Comparison of ENCODE assay signal across 21 cellular contexts in genomic region chr5:83375049-83375710, GRCh38.
A peak's percentile ranks its signal among the peaks of the same experiment; 100 is the strongest.
DNase-seq lines count a peak whose midpoint lies in the region; ATAC-seq and TF ChIP-seq lines count a peak whose summit lies in the region.
"Had no signal": no experiment of that assay in that cellular context is flagged by ENCODE, and none has a peak within 500 bp of the region (broad histone marks: within the 10 kb centered on the region; RNA-seq: fewer than 3 reads in every experiment).

No MANE protein-coding gene starts in this region.

- H3K27me3 ChIP-seq in heart right ventricle (no peaks in the 10 kb centered on the region), psoas muscle (ENCODE audit: insufficient read depth in 3 of 3, low read length in 2 of 3) (no peaks in the 10 kb centered on the region), spleen (replicated peaks in 1 of 7) (no peaks in the 10 kb centered on the region)
- H3K27me3 ChIP-seq: neural progenitor cell had no signal

- H3K4me3 ChIP-seq in heart right ventricle: no peak overlapping the region
- H3K4me3 ChIP-seq in psoas muscle: no peak overlapping the region
- no peak overlapping the region for H3K4me3 ChIP-seq in spleen
- H3K4me3 ChIP-seq: neural progenitor cell had no signal

- no peak for TF ChIP-seq POLR2A in spleen (IDR thresholded peaks at IDR 0.05)

- peak in 1 of 8 donors; percentile 8 for ATAC-seq in heart right ventricle
- ATAC-seq in psoas muscle: no peak
- no peak for ATAC-seq in HG03175 (IDR thresholded peaks at IDR 0.05; ENCODE audit: unreplicated experiment)
- ATAC-seq: activated naive CD8-positive, alpha-beta T cell treated with anti-CD3 and anti-CD28 coated beads, Interleukin-2, amount 50 U/mL, for 24 hours; HCT116; PC-3; stimulated activated naive CD8-positive, alpha-beta T cell treated with anti-CD3 and anti-CD28 coated beads, Interleukin-15, amount 100 ng/mL, for 72 hours had no signal

- no peak overlapping the region for H3K4me3 Mint-ChIP-seq in chondrocyte (ENCODE audit: unreplicated experiment)
- H3K4me3 Mint-ChIP-seq: activated CD4-positive, alpha-beta memory T cell treated with anti-CD3 and anti-CD28 coated beads for 36 hours; activated naive CD8-positive, alpha-beta T cell treated with anti-CD3 and anti-CD28 coated beads, Interleukin-2, amount 50 U/mL, for 24 hours; central memory CD8-positive, alpha-beta T cell; neural progenitor cell; stimulated activated naive CD8-positive, alpha-beta T cell treated with anti-CD3 and anti-CD28 coated beads, Interleukin-15, amount 100 ng/mL, for 72 hours had no signal

- H3K36me3 Mint-ChIP-seq in chondrocyte (ENCODE audit: low read depth): no peaks in the 10 kb centered on the region
- H3K36me3 Mint-ChIP-seq: activated CD4-positive, alpha-beta memory T cell treated with anti-CD3 and anti-CD28 coated beads for 36 hours; neural progenitor cell had no signal

- H3K9me3 Mint-ChIP-seq in chondrocyte (ENCODE audit: low read depth): no peaks in the 10 kb centered on the region
- H3K9me3 Mint-ChIP-seq: activated CD4-positive, alpha-beta memory T cell treated with anti-CD3 and anti-CD28 coated beads for 36 hours; activated naive CD8-positive, alpha-beta T cell treated with anti-CD3 and anti-CD28 coated beads, Interleukin-2, amount 50 U/mL, for 24 hours; neural progenitor cell; stimulated activated naive CD8-positive, alpha-beta T cell treated with anti-CD3 and anti-CD28 coated beads, Interleukin-15, amount 100 ng/mL, for 72 hours had no signal

- no peaks in the 10 kb centered on the region for H3K36me3 ChIP-seq in heart right ventricle
- H3K36me3 ChIP-seq in psoas muscle (ENCODE audit: insufficient read depth in 1 of 2, low read depth in 1 of 2): no peaks in the 10 kb centered on the region
- H3K36me3 ChIP-seq in spleen: no peaks in the 10 kb centered on the region
- H3K36me3 ChIP-seq: neural progenitor cell had no signal

- no peaks in the 10 kb centered on the region for H3K9me3 ChIP-seq in heart right ventricle
- no peaks in the 10 kb centered on the region for H3K9me3 ChIP-seq in psoas muscle
- H3K9me3 ChIP-seq in spleen: no peaks in the 10 kb centered on the region

- H3K4me1 ChIP-seq in heart right ventricle: peaks cover 0 to 36% (median 0%) of the 10 kb centered on the region in 9 donors
- H3K4me1 ChIP-seq in psoas muscle: no peaks in the 10 kb centered on the region
- H3K4me1 ChIP-seq in spleen: no peaks in the 10 kb centered on the region

- peak overlapping the region; percentile 63 for H3K27ac Mint-ChIP-seq in chondrocyte (ENCODE audit: unreplicated experiment)
- H3K27ac Mint-ChIP-seq: activated CD4-positive, alpha-beta memory T cell treated with anti-CD3 and anti-CD28 coated beads for 36 hours; activated naive CD8-positive, alpha-beta T cell treated with anti-CD3 and anti-CD28 coated beads, Interleukin-2, amount 50 U/mL, for 24 hours; neural progenitor cell; stimulated activated naive CD8-positive, alpha-beta T cell treated with anti-CD3 and anti-CD28 coated beads, Interleukin-15, amount 100 ng/mL, for 72 hours had no signal

- H3K27ac ChIP-seq in heart right ventricle (peak overlapping the region in 9 of 10 donors; percentile 8 to 84 (median 67)), psoas muscle (peak overlapping the region; percentile 44), spleen (peak overlapping the region in 3 of 8 donors; percentile 10 to 42 (median 23))
- H3K27ac ChIP-seq: neural progenitor cell had no signal

- TF ChIP-seq CTCF in chondrocyte (IDR thresholded peaks at IDR 0.05) (no peak), heart right ventricle (IDR thresholded peaks at IDR 0.05) (no peak), psoas muscle (IDR thresholded peaks at IDR 0.05) (no peak), spleen (IDR thresholded peaks at IDR 0.05 in 8 of 11, conservative IDR thresholded peaks at IDR 0.05 in 3 of 11) (no peak)

- intact Hi-C loops in heart right ventricle (cut with DNase I): no loop called here
- intact Hi-C loops in psoas muscle (cut with DNase I): no loop called here
- intact Hi-C loops in spleen (cut with DNase I; ENCODE audit: low total_unique reads): no loop called here

- H3K4me1 Mint-ChIP-seq in chondrocyte (ENCODE audit: low read depth): peaks cover 20% of the 10 kb centered on the region
- H3K4me1 Mint-ChIP-seq: activated naive CD8-positive, alpha-beta T cell treated with anti-CD3 and anti-CD28 coated beads, Interleukin-2, amount 50 U/mL, for 24 hours; central memory CD8-positive, alpha-beta T cell; stimulated activated naive CD8-positive, alpha-beta T cell treated with anti-CD3 and anti-CD28 coated beads, Interleukin-15, amount 100 ng/mL, for 72 hours had no signal

- WGBS in heart right ventricle, 2 donors: 74% methylated on average over 3 of the region's 3 CpGs
- 62 to 69% (median 63%) methylated on average over 3 of the region's 3 CpGs for WGBS in psoas muscle, 3 donors
- WGBS in spleen, 5 donors: 73 to 88% (median 86%) methylated on average over 3 of the region's 3 CpGs

- H3K27me3 Mint-ChIP-seq in chondrocyte (ENCODE audit: low read depth): no peaks in the 10 kb centered on the region
- H3K27me3 Mint-ChIP-seq: activated CD4-positive, alpha-beta memory T cell treated with anti-CD3 and anti-CD28 coated beads for 36 hours; activated naive CD8-positive, alpha-beta T cell treated with anti-CD3 and anti-CD28 coated beads, Interleukin-2, amount 50 U/mL, for 24 hours had no signal

- peak; percentile 38 for DNase-seq in EL
- no peak for DNase-seq in chondrocyte (ENCODE audit: low spot score)
- DNase-seq in heart right ventricle: no peak
- DNase-seq in psoas muscle: no peak
- DNase-seq in activated T-cell treated with anti-CD3 and anti-CD28 coated beads, Interleukin-2, amount 50 U/mL, for 48 hours: no peak
- no peak for DNase-seq in spleen
- DNase-seq in cerebellum (ENCODE audit: low spot score): no peak
- DNase-seq: activated CD4-positive, alpha-beta memory T cell treated with anti-CD3 and anti-CD28 coated beads for 36 hours; activated naive CD8-positive, alpha-beta T cell treated with anti-CD3 and anti-CD28 coated beads, Interleukin-2, amount 50 U/mL, for 24 hours; Karpas-422; mammary epithelial cell; NCI-H2171; NCI-H748 treated with DMSO at 0.1 percent for 48 hours; PC-3; retina; stimulated activated naive CD8-positive, alpha-beta T cell treated with anti-CD3 and anti-CD28 coated beads, Interleukin-15, amount 100 ng/mL, for 72 hours; SW 1271 had no signal
